1 cellular context compared by ENCODE assay signal in genomic region chr3:50047426-50047825, GRCh38.
TF ChIP-seq lines count a peak whose summit lies in the region.

No MANE protein-coding gene starts in this region.

TF ChIP-seq in GM23338, 12 proteins besides CTCF, POLR2A, EP300 and RAD21 (continued from another document):
- TF ChIP-seq REST (IDR thresholded peaks at IDR 0.05; ENCODE audit: unreplicated experiment) (no peak), EZH2 (IDR thresholded peaks at IDR 0.05; ENCODE audit: low read depth, unreplicated experiment) (no peak), POLR2AphosphoS5 (IDR thresholded peaks at IDR 0.05; ENCODE audit: low read depth) (no peak), EZH2phosphoT487 (IDR thresholded peaks at IDR 0.05; ENCODE audit: unreplicated experiment) (no peak), NANOG (IDR thresholded peaks at IDR 0.05; ENCODE audit: borderline replicate concordance) (no peak), ZNF462 (CRISPR knock-in tag; IDR thresholded peaks at IDR 0.05) (no peak), ZNF114 (CRISPR knock-in tag; IDR thresholded peaks at IDR 0.05) (no peak), ZNF331 (CRISPR knock-in tag; IDR thresholded peaks at IDR 0.05; ENCODE audit: low read depth) (no peak)
